1 cellular context compared by ENCODE assay signal in genomic region chr7:133934974-133935330, GRCh38.
TF ChIP-seq lines count a peak whose summit lies in the region.

No MANE protein-coding gene starts in this region.

TF ChIP-seq in K562, 482 proteins besides CTCF, POLR2A, EP300 and RAD21:
- no peak for TF ChIP-seq IRF1 (CRISPR knock-in tag; IDR thresholded peaks at IDR 0.05; ENCODE audit: borderline replicate concordance)
- TF ChIP-seq MAFG (tag; conservative IDR thresholded peaks at IDR 0.05): peak; percentile 49; the same call in 1 of the 2 replicates
- TF ChIP-seq C11orf30 (IDR thresholded peaks at IDR 0.05; ENCODE audit: low read depth): peak; percentile 42; the same call in 1 of the 2 replicates
- TF ChIP-seq TCFL5 (CRISPR knock-in tag; conservative IDR thresholded peaks at IDR 0.05): no peak
- TF ChIP-seq POLR2AphosphoS2 (IDR thresholded peaks at IDR 0.05; ENCODE audit: low read length): no peak
- TF ChIP-seq EGR1 (conservative IDR thresholded peaks at IDR 0.05): no peak
- no peak for TF ChIP-seq JUND (IDR thresholded peaks at IDR 0.05; ENCODE audit: borderline replicate concordance, low read depth, low read length)
- peak; percentile 20; the same call in 1 of the 3 replicates for TF ChIP-seq JUND (tag; IDR thresholded peaks at IDR 0.05; ENCODE audit: borderline replicate concordance, low read depth, low read length)
TF ChIP-seq in K562: peak in this region for 3.
